In the genomic region with DNA sequence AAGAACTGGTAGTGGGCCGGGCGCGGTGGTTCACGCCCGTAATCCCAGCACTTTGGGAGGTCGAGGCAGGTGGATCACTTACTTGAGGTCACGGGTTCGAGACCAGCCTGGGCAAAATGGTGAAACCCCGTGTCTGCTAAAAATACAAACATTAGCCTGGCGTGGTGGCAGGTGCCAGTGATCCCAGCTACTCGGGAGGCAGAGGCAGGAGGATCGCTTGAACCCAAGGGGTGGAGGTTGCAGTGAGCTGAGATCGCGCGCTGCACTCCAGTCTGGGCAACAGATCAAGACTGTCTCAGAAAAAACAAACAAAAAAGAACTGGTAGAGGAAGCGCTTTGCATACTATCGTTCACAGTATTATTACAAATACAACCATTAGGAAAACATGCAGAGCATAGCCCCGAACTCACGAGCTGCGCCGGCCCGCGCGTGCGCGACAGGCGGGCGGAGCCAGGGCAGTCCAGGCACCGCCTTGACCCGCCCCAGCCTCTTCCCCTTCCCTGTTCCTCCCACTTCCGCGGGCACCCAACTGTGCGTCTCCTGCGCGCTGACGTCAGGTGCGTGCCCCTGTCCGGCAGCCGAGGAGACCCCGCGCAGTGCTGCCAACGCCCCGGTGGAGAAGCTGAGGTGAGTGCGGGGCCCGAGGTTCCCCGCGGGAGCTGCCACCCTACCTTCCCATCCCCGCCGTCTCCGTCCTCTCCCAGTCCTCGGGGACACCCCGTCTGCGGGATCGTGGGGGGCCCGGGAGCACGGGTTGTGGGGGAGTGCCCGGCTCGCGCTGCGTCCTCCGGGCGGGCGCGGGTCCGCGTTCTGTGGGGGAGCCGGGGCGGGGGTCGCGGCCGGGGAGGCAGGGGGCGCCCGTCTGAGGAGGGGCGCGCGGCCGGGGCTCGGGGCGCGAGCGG, we compare ENCODE assay signal across 8 cellular contexts.
DNase-seq lines count a peak whose midpoint lies in the region; ATAC-seq lines count a peak whose summit lies in the region.

CDC42 (plus strand) TSS at position 595 of the 903 bp plus-strand sequence. CDS start 25,770 bp downstream, outside the sequence.

- peak within 1 kb of the TSS; percentile 94 for H3K27ac ChIP-seq in caudate nucleus (ENCODE audit: low read depth, low read length)

- DNase-seq in AG08396 (ENCODE audit: low spot score), result peak; percentile 97
- DNase-seq in NCI-H345 treated with DMSO at 0.1 percent for 48 hours (lab: John Stamatoyannopoulos, UW; ENCODE audit: unreplicated experiment), result peak; percentile 90
- peak; percentile 91 to 96 (median 93) for DNase-seq in activated CD4-positive, CD25-positive, alpha-beta regulatory T cell (lab: John Stamatoyannopoulos, UW)
- peak; percentile 66 to 98 (median 94) for DNase-seq in caudate nucleus (lab: John Stamatoyannopoulos, UW)
- DNase-seq in iris pigment epithelial cell (ENCODE audit: low read depth), result peak; percentile 96
- peak; percentile 95 to 97 for DNase-seq in stimulated activated CD4-positive, alpha-beta T cell treated with anti-CD3 and anti-CD28 coated beads, Interleukin-12 subunit alpha, Interleukin-12 subunit beta, amount 100 ng/mL, for 24 hours (ENCODE audit: low read depth in 2 of 2)

- ATAC-seq in GM19023 (IDR thresholded peaks at IDR 0.05; ENCODE audit: unreplicated experiment) (peak; percentile 89), HG03196 (IDR thresholded peaks at IDR 0.05; ENCODE audit: unreplicated experiment) (peak; percentile 86)

Comparison
In these comparisons a context has a peak if more than half of its experiments do, and no peak if none do; other contexts are left out.
1. Peak in every context shown above with its lines: DNase-seq, ATAC-seq and H3K27ac ChIP-seq.